ENCODE assay signal across 7 cellular contexts in the genomic region with DNA sequence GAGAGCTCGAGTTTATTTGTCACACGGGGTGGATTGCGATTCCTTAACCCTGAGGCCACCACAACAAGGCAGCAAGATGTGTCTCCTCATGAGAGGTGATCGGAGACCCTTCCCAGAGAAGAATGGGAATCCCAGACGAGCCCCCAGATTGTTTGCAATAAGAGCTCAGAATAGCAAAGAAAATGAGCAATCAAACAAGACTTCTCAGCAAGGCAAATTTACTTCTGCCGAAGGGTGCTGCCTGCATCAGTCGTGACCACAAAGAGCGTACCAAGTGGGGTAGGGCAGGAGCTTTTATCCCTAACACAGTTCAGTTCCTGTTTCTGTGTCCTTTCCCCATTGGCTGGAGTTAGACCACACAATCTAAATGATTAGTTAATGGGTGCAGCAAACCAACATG.
"Had no signal": no experiment of that assay in that cellular context is flagged by ENCODE, and none has a peak within 500 bp of the region (broad histone marks: within the 10 kb centered on the region; RNA-seq: fewer than 3 reads in every experiment).

No MANE protein-coding gene starts in this region.

- H3K9me3 ChIP-seq: HAP-1 had no signal

- H3K4me1 ChIP-seq: HAP-1 had no signal

- H3K36me3 ChIP-seq: HAP-1 had no signal

- ATAC-seq: HCT116, K562 had no signal

- H3K4me3 ChIP-seq: HAP-1, K562 had no signal

- DNase-seq: GOT3, H7, IMR-90, KG1 had no signal
